Comparison of ENCODE assay signal across 9 cellular contexts in the genomic region with DNA sequence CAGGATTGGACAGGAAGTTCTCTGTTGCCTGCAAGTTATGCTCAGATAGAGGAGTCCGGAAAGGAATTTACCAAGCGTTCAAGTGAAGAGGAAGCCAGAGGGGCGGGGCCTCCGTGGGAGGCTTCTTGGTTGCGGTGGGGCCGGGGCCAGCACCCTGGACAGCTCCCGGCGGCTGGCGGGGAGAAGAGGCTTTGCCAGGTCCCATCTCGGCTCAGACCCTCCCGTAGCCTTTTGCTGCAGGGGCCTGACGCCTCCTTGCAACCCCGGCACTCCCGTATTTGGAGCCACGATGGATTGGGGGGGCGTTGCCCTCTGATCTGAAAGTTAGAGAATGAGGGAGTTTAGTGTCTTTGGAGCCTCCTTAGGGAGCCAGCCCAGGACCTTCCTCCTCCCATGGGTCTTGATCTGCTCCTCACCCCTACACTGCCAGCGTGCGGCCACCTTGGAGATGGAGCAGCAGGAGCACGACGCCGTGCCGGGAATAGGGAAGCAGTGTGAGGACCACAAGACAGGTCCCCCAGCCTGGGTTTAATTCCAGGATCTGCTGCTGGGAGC. TPM values are rescaled to one million over a fixed set of nuclear protein-coding genes. Genes with fewer than 3 reads are reported as not detected.
A peak's percentile ranks its signal among the peaks of the same experiment; 100 is the strongest.
DNase-seq lines count a peak whose midpoint lies in the region; ATAC-seq, FAIRE-seq and TF ChIP-seq lines count a peak whose summit lies in the region.
"Had no signal": no experiment of that assay in that cellular context is flagged by ENCODE, and none has a peak within 500 bp of the region (broad histone marks: within the 10 kb centered on the region; RNA-seq: fewer than 3 reads in every experiment).

No MANE protein-coding gene starts in this region.

- H2BK15ac ChIP-seq in mesenchymal stem cell (ENCODE audit: low read depth, poor library complexity, severe bottlenecking) = no peak overlapping the region

- TF ChIP-seq CTCF in colonic mucosa (IDR thresholded peaks at IDR 0.05) = no peak

- peaks cover 42% of the 10 kb centered on the region for H3K27me3 ChIP-seq in colonic mucosa
- peaks cover 73 to 77% of the 10 kb centered on the region in 2 experiments for H3K27me3 ChIP-seq in mesenchymal stem cell (ENCODE audit: control insufficient read depth in 1 of 2, insufficient read depth in 1 of 2, low read length in 2 of 2)

- no peak overlapping the region for H4K91ac ChIP-seq in mesenchymal stem cell (ENCODE audit: low read length)

- no peak overlapping the region for H4K8ac ChIP-seq in mesenchymal stem cell (ENCODE audit: low read length)

- H3K27ac ChIP-seq in colonic mucosa (no peak overlapping the region), mesenchymal stem cell (ENCODE audit: low read length, poor library complexity, severe bottlenecking) (no peak overlapping the region)
- H3K27ac ChIP-seq: dorsolateral prefrontal cortex had no signal

- H3K9me3 ChIP-seq in colonic mucosa = no peaks in the 10 kb centered on the region
- H3K9me3 ChIP-seq in mesenchymal stem cell (ENCODE audit: control insufficient read depth, low read length) = no peaks in the 10 kb centered on the region

- H3K9ac ChIP-seq in colonic mucosa (ENCODE audit: low read depth in 2 of 2, low read length in 2 of 2) (no peak overlapping the region), mesenchymal stem cell (ENCODE audit: low read length) (no peak overlapping the region)

- FAIRE-seq in HTR-8/SVneo (lab: Jason Lieb, UNC) = no peak

- H3K4me3 ChIP-seq in colonic mucosa (no peak overlapping the region), mesenchymal stem cell (ENCODE audit: insufficient read depth in 1 of 2, low read depth in 1 of 2, low read length in 2 of 2) (no peak overlapping the region)
- H3K4me3 ChIP-seq: dorsolateral prefrontal cortex had no signal

- no peaks in the 10 kb centered on the region for H3K79me1 ChIP-seq in mesenchymal stem cell (replicated peaks; ENCODE audit: low read length, poor library complexity, severe bottlenecking)

- ATAC-seq in Right ventricle myocardium superior (ENCODE audit: poor library complexity) (peak; percentile 85), Right ventricle myocardium inferior (no peak)

- no peak overlapping the region for H2BK120ac ChIP-seq in mesenchymal stem cell (ENCODE audit: low read depth, low read length)

- intact Hi-C loops in Right ventricle myocardium superior (cut with DNase I) (no loop called here), Right ventricle myocardium inferior (cut with DNase I) (no loop called here), colonic mucosa (cut with DNase I) (no loop called here)

- DNase-seq in Right ventricle myocardium superior (peak; percentile 81), Right ventricle myocardium inferior (ENCODE audit: missing footprints) (no peak), HTR-8/SVneo (ENCODE audit: insufficient read length, low spot score) (peak; percentile 80), colonic mucosa (peak; percentile 49), mesenchymal stem cell (peak; percentile 63), NCI-H446 treated with DMSO at 0.1 percent for 48 hours (lab: John Stamatoyannopoulos, UW) (no peak)
- DNase-seq in activated CD4-positive, alpha-beta T cell treated with anti-CD3 and anti-CD28 coated beads for 1 hour = peak; percentile 30
- DNase-seq in stimulated activated CD8-positive, alpha-beta memory T cell treated with anti-CD3 and anti-CD28 coated beads, Interleukin-4, amount 100 ng/mL, for 1 hour (ENCODE audit: low read depth in 2 of 2, low spot score in 1 of 2) = peak; percentile 10 to 30

- no peak overlapping the region for H3K18ac ChIP-seq in mesenchymal stem cell (ENCODE audit: low read depth in 1 of 2, low read length in 2 of 2)

- 4% methylated on average over 21 of the region's 22 CpGs for WGBS in mesenchymal stem cell

- H3K4me1 ChIP-seq in colonic mucosa = no peaks in the 10 kb centered on the region
- peaks cover 22% of the 10 kb centered on the region for H3K4me1 ChIP-seq in mesenchymal stem cell (ENCODE audit: control insufficient read depth, insufficient read depth, low read depth, low read length)

- H2AFZ ChIP-seq in mesenchymal stem cell (ENCODE audit: low read depth, low read length) = no peak overlapping the region

- H3K14ac ChIP-seq in mesenchymal stem cell (ENCODE audit: low read length in 2 of 2) = no peak overlapping the region

- no peak overlapping the region for H2AK5ac ChIP-seq in mesenchymal stem cell (ENCODE audit: low read length, severe bottlenecking)

- H3K36me3 ChIP-seq in colonic mucosa (no peaks in the 10 kb centered on the region), mesenchymal stem cell (ENCODE audit: control insufficient read depth in 1 of 2, insufficient read depth in 2 of 2, low read depth in 1 of 2, low read length in 2 of 2) (peaks cover 0 to 5% of the 10 kb centered on the region in 2 experiments)

- no peak overlapping the region for H3K23ac ChIP-seq in mesenchymal stem cell (ENCODE audit: low read length in 2 of 2)

- no peak overlapping the region for H3K4me2 ChIP-seq in mesenchymal stem cell (ENCODE audit: low read length, poor library complexity, severe bottlenecking)

- no peak overlapping the region for H2BK5ac ChIP-seq in mesenchymal stem cell (ENCODE audit: low read depth, low read length, poor library complexity, severe bottlenecking)

- H2BK12ac ChIP-seq in mesenchymal stem cell (ENCODE audit: low read length in 2 of 2) = no peak overlapping the region

- no peak overlapping the region for H3K4ac ChIP-seq in mesenchymal stem cell (ENCODE audit: low read depth in 1 of 2, low read length in 2 of 2)

RNA-seq across cellular contexts. Expression of a gene that starts 3.1 kb away (rescaled TPM):
- total RNA-seq in Right ventricle myocardium superior (not detected), Right ventricle myocardium inferior (not detected), colonic mucosa (under 1 TPM in 1 of 2 donors, not detected in 1; 0.42 TPM)
- polyA plus RNA-seq in mesenchymal stem cell (2013, experiment 1 of 2) = not detected
- polyA plus RNA-seq in mesenchymal stem cell (2013, experiment 2 of 2) = not detected
- total RNA-seq: dorsolateral prefrontal cortex had no signal

RNA-seq across cellular contexts. Expression of a gene that starts 6.8 kb away (rescaled TPM):
- total RNA-seq in Right ventricle myocardium superior (not detected), Right ventricle myocardium inferior (not detected), colonic mucosa (1 to 10 TPM in 1 of 2 donors, under 1 TPM in 1; 0.16 to 1.2 TPM)
- not detected for polyA plus RNA-seq in mesenchymal stem cell (2013, experiment 1 of 2)
- not detected for polyA plus RNA-seq in mesenchymal stem cell (2013, experiment 2 of 2)
- total RNA-seq: dorsolateral prefrontal cortex had no signal

Comparison
In these comparisons a context has a peak if more than half of its experiments do, and no peak if none do; other contexts are left out.
1. DNase-seq: peak in Right ventricle myocardium superior (single experiment), HTR-8/SVneo (single experiment), activated CD4-positive, alpha-beta T cell treated with anti-CD3 and anti-CD28 coated beads for 1 hour (single experiment), colonic mucosa (single experiment), mesenchymal stem cell (single experiment) and stimulated activated CD8-positive, alpha-beta memory T cell treated with anti-CD3 and anti-CD28 coated beads, Interleukin-4, amount 100 ng/mL, for 1 hour (2 of 2); none in Right ventricle myocardium inferior (single experiment) and NCI-H446 treated with DMSO at 0.1 percent for 48 hours (single experiment).